28 cellular contexts compared by ENCODE assay signal in the genomic region with DNA sequence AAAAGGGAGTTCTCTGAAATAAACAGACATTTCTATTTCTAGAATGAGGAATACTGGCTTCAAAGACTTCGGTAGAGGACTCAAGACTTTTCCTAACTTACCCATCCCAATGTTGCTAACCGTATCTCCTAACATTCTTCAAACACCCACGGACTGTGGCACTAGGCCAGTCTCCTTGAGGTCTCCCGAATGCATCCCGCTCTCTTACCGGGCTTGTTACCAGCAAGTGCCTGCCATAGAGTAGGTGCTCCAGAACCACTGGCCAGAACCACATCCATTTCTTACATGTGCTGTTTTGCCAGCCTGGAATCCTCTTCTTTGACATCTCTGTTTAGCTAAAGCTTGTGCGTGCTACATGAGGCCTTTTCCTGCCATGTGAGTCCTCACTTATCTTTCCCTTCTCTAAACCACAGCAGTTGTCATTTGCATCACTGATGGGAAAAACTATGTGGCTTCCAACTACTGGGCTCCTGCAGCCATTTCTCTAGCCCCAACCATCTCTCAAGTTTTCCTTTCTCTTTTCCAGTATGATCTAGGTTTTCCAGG.
"Had no signal": no experiment of that assay in that cellular context is flagged by ENCODE, and none has a peak within 500 bp of the region (broad histone marks: within the 10 kb centered on the region; RNA-seq: fewer than 3 reads in every experiment).

No MANE protein-coding gene starts in this region.

- H3K9me3 ChIP-seq: ovary, vagina had no signal

- H3K4me3 ChIP-seq: left lung, lower lobe of right lung, ovary, right atrium auricular region, right lobe of liver, smooth muscle cell, tibial nerve, vagina had no signal

- DNase-seq: hypothalamus; immature natural killer cell; kidney; left colon; left lung; lower lobe of right lung; mesendoderm; naive B cell; natural killer cell; nephron progenitor cell; ovary; right lobe of liver; stimulated activated CD4-positive, alpha-beta T cell treated with anti-CD3 and anti-CD28 coated beads, Interleukin-1b, Interleukin-23, amount 100 ng/mL, for 48 hours; stimulated activated CD4-positive, alpha-beta T cell treated with anti-CD3 and anti-CD28 coated beads, Interleukin-2, amount 100 ng/mL, for 48 hours; stimulated activated CD4-positive, alpha-beta T cell treated with anti-CD3 and anti-CD28 coated beads, Interleukin-4, amount 100 ng/mL, for 4 hours; stimulated activated CD8-positive, alpha-beta memory T cell treated with anti-CD3 and anti-CD28 coated beads, Interleukin-4, amount 100 ng/mL, for 48 hours; stimulated activated naive CD4-positive, alpha-beta T cell treated with Interleukin-2 at 50 U/mL for 16 hours; stimulated activated naive CD8-positive, alpha-beta T cell treated with anti-CD3 and anti-CD28 coated beads, Interleukin-15, amount 100 ng/mL, for 72 hours; substantia nigra had no signal

- H3K4me1 ChIP-seq: left lung, lower lobe of right lung, right atrium auricular region, right lobe of liver, tibial nerve, vagina had no signal

- H3K27ac Mint-ChIP-seq: immature natural killer cell; mesothelial cell of epicardium; naive B cell; natural killer cell; nephron progenitor cell; progenitor cell of endocrine pancreas; stimulated activated memory B cell treated with anti-CD40 and anti-IgM and Interleukin-4, amounts not matched to agents 10 μg/mL and 1 μg/mL and 100 μg/mL, for 72 hours; stimulated activated naive CD8-positive, alpha-beta T cell treated with anti-CD3 and anti-CD28 coated beads, Interleukin-15, amount 100 ng/mL, for 72 hours; type B pancreatic cell had no signal

- H3K27me3 Mint-ChIP-seq: progenitor cell of endocrine pancreas had no signal

- H3K27ac ChIP-seq: left lung, lower lobe of right lung, ovary, right atrium auricular region, right lobe of liver, tibial nerve, vagina had no signal

- H3K36me3 Mint-ChIP-seq: immature natural killer cell, mesothelial cell of epicardium, natural killer cell, type B pancreatic cell had no signal

- H3K4me2 ChIP-seq: smooth muscle cell had no signal

- H3K27me3 ChIP-seq: left lung, ovary, right atrium auricular region, right lobe of liver, tibial nerve, vagina had no signal

- FAIRE-seq: islet of Langerhans, kidney had no signal

- H3K36me3 ChIP-seq: left lung, lower lobe of right lung, ovary, right atrium auricular region, right lobe of liver, vagina had no signal

- H3K4me1 Mint-ChIP-seq: immature natural killer cell; mesothelial cell of epicardium; naive B cell; natural killer cell; nephron progenitor cell; stimulated activated memory B cell treated with anti-CD40 and anti-IgM and Interleukin-4, amounts not matched to agents 10 μg/mL and 1 μg/mL and 100 μg/mL, for 72 hours had no signal

- H3K4me3 Mint-ChIP-seq: immature natural killer cell; mesothelial cell of epicardium; naive B cell; natural killer cell; nephron progenitor cell; stimulated activated memory B cell treated with anti-CD40 and anti-IgM and Interleukin-4, amounts not matched to agents 10 μg/mL and 1 μg/mL and 100 μg/mL, for 72 hours; stimulated activated naive CD8-positive, alpha-beta T cell treated with anti-CD3 and anti-CD28 coated beads, Interleukin-15, amount 100 ng/mL, for 72 hours; type B pancreatic cell had no signal

- ATAC-seq: left colon; left lung; lower lobe of right lung; natural killer cell; right lobe of liver; stimulated activated memory B cell treated with anti-CD40 and anti-IgM and Interleukin-4, amounts not matched to agents 10 μg/mL and 1 μg/mL and 100 μg/mL, for 72 hours; stimulated activated naive CD8-positive, alpha-beta T cell treated with anti-CD3 and anti-CD28 coated beads, Interleukin-15, amount 100 ng/mL, for 72 hours had no signal
